In the genomic region with DNA sequence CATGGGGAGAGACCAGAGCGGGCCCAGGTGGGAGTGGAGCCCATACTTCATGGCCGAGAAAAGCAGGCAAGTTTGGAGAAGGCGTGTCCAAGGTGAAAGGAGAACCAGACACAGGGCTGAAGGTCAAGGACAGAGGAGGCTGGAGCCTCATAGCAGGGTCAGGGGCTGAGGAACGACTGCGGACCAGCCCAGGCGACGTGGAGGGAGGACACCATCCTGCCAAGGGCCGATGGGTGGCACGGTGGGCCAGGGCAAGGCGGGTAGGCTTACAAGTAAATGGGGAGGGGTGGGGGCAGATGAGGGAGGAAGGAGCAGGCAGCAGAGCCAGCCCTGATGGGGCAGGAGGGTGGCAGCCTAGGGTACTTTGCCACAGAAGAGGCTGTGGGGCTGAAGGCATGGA, we compare ENCODE assay signal across 31 cellular contexts. TPM values are rescaled to one million over a fixed set of nuclear protein-coding genes. Genes with fewer than 3 reads are reported as not detected.
"Had no signal": no experiment of that assay in that cellular context is flagged by ENCODE, and none has a peak within 500 bp of the region (broad histone marks: within the 10 kb centered on the region; RNA-seq: fewer than 3 reads in every experiment).

No MANE protein-coding gene starts in this region.

- H3K4me1 ChIP-seq: prostate gland, upper lobe of left lung had no signal

- H2AFZ ChIP-seq: hepatocyte had no signal

- H3K4me1 Mint-ChIP-seq: stimulated activated memory B cell treated with anti-CD40 and anti-IgM and Interleukin-4, amounts not matched to agents 10 μg/mL and 1 μg/mL and 100 μg/mL, for 72 hours had no signal

- H3K36me3 Mint-ChIP-seq: natural killer cell had no signal

- H3K36me3 ChIP-seq: gastrocnemius medialis, heart left ventricle, lower lobe of right lung, prostate gland, right atrium auricular region, sigmoid colon, tibial artery, uterus had no signal

- H3K27ac ChIP-seq: dorsolateral prefrontal cortex, epithelial cell of prostate, gastrocnemius medialis, heart left ventricle, hepatocyte, lower lobe of right lung, prostate gland, right atrium auricular region, sigmoid colon, testis, tibial artery, upper lobe of left lung, uterus had no signal

- H3K27me3 Mint-ChIP-seq: stimulated activated memory B cell treated with anti-CD40 and anti-IgM and Interleukin-4, amounts not matched to agents 10 μg/mL and 1 μg/mL and 100 μg/mL, for 72 hours had no signal

- H3K9me3 ChIP-seq: gastrocnemius medialis, heart left ventricle, lower lobe of right lung, prostate gland, right atrium auricular region, sigmoid colon, testis, tibial artery, upper lobe of left lung, uterus had no signal

- ATAC-seq: esophagus mucosa; gastrocnemius medialis; heart left ventricle; left ventricle myocardium superior; lower lobe of right lung; natural killer cell; stimulated activated memory B cell treated with anti-CD40 and anti-IgM and Interleukin-4, amounts not matched to agents 10 μg/mL and 1 μg/mL and 100 μg/mL, for 72 hours; stimulated activated naive CD8-positive, alpha-beta T cell treated with anti-CD3 and anti-CD28 coated beads, Interleukin-15, Interleukin-2, amounts not matched to agents 100 U/mL and 50 U/mL, for 24 hours had no signal

- H3K4me2 ChIP-seq: hepatocyte had no signal

- H3K9me3 Mint-ChIP-seq: endodermal cell; natural killer cell; stimulated activated memory B cell treated with anti-CD40 and anti-IgM and Interleukin-4, amounts not matched to agents 10 μg/mL and 1 μg/mL and 100 μg/mL, for 72 hours had no signal

- H3K27ac Mint-ChIP-seq: endodermal cell; stimulated activated memory B cell treated with anti-CD40 and anti-IgM and Interleukin-4, amounts not matched to agents 10 μg/mL and 1 μg/mL and 100 μg/mL, for 72 hours had no signal

- H3K4me3 Mint-ChIP-seq: endodermal cell; natural killer cell; stimulated activated memory B cell treated with anti-CD40 and anti-IgM and Interleukin-4, amounts not matched to agents 10 μg/mL and 1 μg/mL and 100 μg/mL, for 72 hours had no signal

- FAIRE-seq: islet of Langerhans had no signal

- H3K27me3 ChIP-seq: dorsolateral prefrontal cortex, gastrocnemius medialis, heart left ventricle, hepatocyte, right atrium auricular region, sigmoid colon, testis, tibial artery, upper lobe of left lung, uterus had no signal

- DNase-seq: cerebellar nuclear complex; dorsolateral prefrontal cortex; effector CD8-positive, alpha-beta T cell; endodermal cell; gastrocnemius medialis; heart left ventricle; left ventricle myocardium superior; lower lobe of right lung; natural killer cell; nucleus accumbens; sigmoid colon; stimulated activated CD4-positive, alpha-beta T cell treated with anti-CD3 and anti-CD28 coated beads, Interleukin-2, amount 100 ng/mL, for 24 hours; stimulated activated CD4-positive, alpha-beta T cell treated with anti-CD3 and anti-CD28 coated beads, Interleukin-4, amount 100 ng/mL, for 24 hours; stimulated activated naive CD8-positive, alpha-beta T cell treated with anti-CD3 and anti-CD28 coated beads, Interleukin-15, Interleukin-2, amounts not matched to agents 100 U/mL and 50 U/mL, for 24 hours; substantia nigra; testis; tibial artery; uterus had no signal

- H3K4me3 ChIP-seq: dorsolateral prefrontal cortex, gastrocnemius medialis, heart left ventricle, hepatocyte, lower lobe of right lung, prostate gland, right atrium auricular region, sigmoid colon, testis, tibial artery, upper lobe of left lung, uterus had no signal

RNA-seq across cellular contexts. Expression of gene HES3, which starts 35.1 kb away (rescaled TPM):
- total RNA-seq: dorsolateral prefrontal cortex, esophagus mucosa, gastrocnemius medialis, glomerular endothelial cell, heart left ventricle, hepatocyte, left ventricle myocardium superior, lower lobe of right lung, mononuclear cell, natural killer cell, osteocyte, prostate gland, right atrium auricular region, sigmoid colon, skeletal muscle tissue, testis, upper lobe of left lung, uterus had no signal
- polyA plus RNA-seq: heart left ventricle, hepatocyte, neural cell, sigmoid colon had no signal
